In genomic region chr2:171210216-171210863, GRCh38 we compare ENCODE assay signal across 14 cellular contexts. TPM values are rescaled to one million over a fixed set of nuclear protein-coding genes. Genes with fewer than 3 reads are reported as not detected.
DNase-seq lines count a peak whose midpoint lies in the region; ATAC-seq and TF ChIP-seq lines count a peak whose summit lies in the region.
"Had no signal": no experiment of that assay in that cellular context is flagged by ENCODE, and none has a peak within 500 bp of the region (broad histone marks: within the 10 kb centered on the region; RNA-seq: fewer than 3 reads in every experiment).

No MANE protein-coding gene starts in this region.

- DNase-seq in AG04450 (ENCODE audit: low read depth, low spot score) (no peak), DND-41 (no peak), foreskin melanocyte (no peak), NCI-H510A treated with DMSO at 0.1 percent for 48 hours (lab: John Stamatoyannopoulos, UW) (no peak)
- DNase-seq in effector memory CD4-positive, alpha-beta T cell = no peak
- DNase-seq: amniotic stem cell, foreskin keratinocyte, left lung, NCI-H1694, NCI-H510A had no signal

- peak overlapping the region; percentile 54; the same call in 1 of the 2 replicates for H3K4me2 ChIP-seq in DND-41 (ENCODE audit: insufficient read depth, low read length)
- peak overlapping the region; percentile 87 for H3K4me2 ChIP-seq in SU-DHL-6 (ENCODE audit: low read depth, low read length, poor library complexity, severe bottlenecking)

- no peaks in the 10 kb centered on the region for H4K20me1 ChIP-seq in DND-41 (ENCODE audit: insufficient read depth, low read length)
- no peaks in the 10 kb centered on the region for H4K20me1 ChIP-seq in SU-DHL-6 (ENCODE audit: low read depth, low read length)

- no peak; the same call in 2 of the 3 replicates for ATAC-seq in DND-41 (ENCODE audit: insufficient read depth, low read depth)
- no peak for ATAC-seq in HG03095 (IDR thresholded peaks at IDR 0.05; ENCODE audit: unreplicated experiment)
- no peak for ATAC-seq in GM18502 (IDR thresholded peaks at IDR 0.05; ENCODE audit: poor library complexity, unreplicated experiment)
- ATAC-seq: foreskin keratinocyte, left lung had no signal

- peaks cover 16% of the 10 kb centered on the region; the same call in 1 of the 2 replicates for H3F3A ChIP-seq in SU-DHL-6 (ENCODE audit: insufficient read depth)

- H3K9ac ChIP-seq in DND-41 (ENCODE audit: low read depth, low read length) (no peak overlapping the region), SU-DHL-6 (ENCODE audit: low read length) (peak overlapping the region; percentile 55)

- no peaks in the 10 kb centered on the region for H3K9me2 ChIP-seq in SU-DHL-6 (replicated peaks; ENCODE audit: insufficient read depth, low read length)

- H3K27ac ChIP-seq in AG04450 (ENCODE audit: low read depth, low read length) (peak overlapping the region; percentile 42), DND-41 (ENCODE audit: low read length) (peak overlapping the region; percentile 66), SU-DHL-6 (ENCODE audit: low read depth, low read length) (peak overlapping the region; percentile 82)
- H3K27ac ChIP-seq in effector memory CD4-positive, alpha-beta T cell (ENCODE audit: insufficient read depth, low read length, poor library complexity, severe bottlenecking) = peak overlapping the region; percentile 27
- H3K27ac ChIP-seq: foreskin keratinocyte, left lung, prostate gland had no signal

- H3K4me1 ChIP-seq in DND-41 (ENCODE audit: insufficient read depth, low read length) = peaks cover 28% of the 10 kb centered on the region
- peaks cover 9% of the 10 kb centered on the region for H3K4me1 ChIP-seq in effector memory CD4-positive, alpha-beta T cell (ENCODE audit: control insufficient read depth, insufficient read depth, low read length, poor library complexity, severe bottlenecking)
- H3K4me1 ChIP-seq: foreskin keratinocyte, left lung, prostate gland had no signal

- H2AFZ ChIP-seq in DND-41 (ENCODE audit: low read depth, low read length) = no peak overlapping the region
- H2AFZ ChIP-seq in SU-DHL-6 (ENCODE audit: low read depth, low read length, severe bottlenecking) = peak overlapping the region; percentile 89

- CTCF ChIA-PET in AG04450 (lab: Charles Lee) = interaction anchor here (0.7 kb wide), 1 partner anchor 77 kb away, joined by 3 read pairs; no protein-coding TSS in a partner anchor

- H3K9me3 ChIP-seq in AG04450 (ENCODE audit: control insufficient read depth, insufficient read depth, low read length) = no peaks in the 10 kb centered on the region
- no peaks in the 10 kb centered on the region for H3K9me3 ChIP-seq in DND-41 (ENCODE audit: insufficient read depth, low read length, severe bottlenecking)
- H3K9me3 ChIP-seq in SU-DHL-6 (ENCODE audit: insufficient read depth, low read length) = no peaks in the 10 kb centered on the region
- no peaks in the 10 kb centered on the region for H3K9me3 ChIP-seq in effector memory CD4-positive, alpha-beta T cell (ENCODE audit: control insufficient read depth, low read length)
- H3K9me3 ChIP-seq: left lung, prostate gland had no signal

- H3K79me2 ChIP-seq in DND-41 (ENCODE audit: insufficient read depth, low read length) (no peaks in the 10 kb centered on the region), SU-DHL-6 (ENCODE audit: insufficient read depth, low read length) (no peaks in the 10 kb centered on the region)

- H3K27me3 ChIP-seq in AG04450 (ENCODE audit: control insufficient read depth, insufficient read depth, low read length) (no peaks in the 10 kb centered on the region), DND-41 (ENCODE audit: insufficient read depth, low read length, poor library complexity) (no peaks in the 10 kb centered on the region), SU-DHL-6 (ENCODE audit: low read length) (no peaks in the 10 kb centered on the region)
- no peaks in the 10 kb centered on the region for H3K27me3 ChIP-seq in effector memory CD4-positive, alpha-beta T cell (replicated peaks; ENCODE audit: control insufficient read depth, insufficient read depth, low read length, poor library complexity, severe bottlenecking)
- H3K27me3 ChIP-seq: foreskin keratinocyte, left lung had no signal

- H3K4me3 ChIP-seq in AG04450 (ENCODE audit: low read depth, low read length) (no peak overlapping the region), DND-41 (ENCODE audit: low read depth in 1 of 2, low read length in 2 of 2) (no peak overlapping the region), SU-DHL-6 (ENCODE audit: insufficient read depth, low read length, poor library complexity, severe bottlenecking) (peak overlapping the region; percentile 46)
- peak overlapping the region; percentile 35 for H3K4me3 ChIP-seq in effector memory CD4-positive, alpha-beta T cell (ENCODE audit: insufficient read depth, low read depth, low read length, poor library complexity, severe bottlenecking)
- H3K4me3 ChIP-seq: left lung, prostate gland had no signal

- H3K36me3 ChIP-seq in DND-41 (ENCODE audit: insufficient read depth, low read length) = no peaks in the 10 kb centered on the region
- H3K36me3 ChIP-seq in SU-DHL-6 (ENCODE audit: low read length) = no peaks in the 10 kb centered on the region
- no peaks in the 10 kb centered on the region for H3K36me3 ChIP-seq in effector memory CD4-positive, alpha-beta T cell (ENCODE audit: control insufficient read depth, insufficient read depth, low read length)
- H3K36me3 ChIP-seq: left lung, prostate gland had no signal

- POLR2A ChIA-PET in AG04450 (lab: Yijun Ruan, JAX) = interaction anchor here (0.6 kb wide), 1 partner anchor 24 kb away, joined by 3 read pairs; no protein-coding TSS in a partner anchor

- TF ChIP-seq CTCF in AG04450 (IDR thresholded peaks at IDR 0.05; ENCODE audit: low read depth, low read length) (no peak), DND-41 (IDR thresholded peaks at IDR 0.05; ENCODE audit: borderline replicate concordance, extremely low read depth, low read length, poor library complexity, severe bottlenecking) (no peak), SU-DHL-6 (IDR thresholded peaks at IDR 0.05; ENCODE audit: insufficient read depth, low read length, poor library complexity, severe bottlenecking) (no peak)

RNA-seq across cellular contexts. Expression of gene TLK1, which starts 49.6 kb away (rescaled TPM):
- polyA plus RNA-seq in AG04450 (2011; rRNA removed) = 22.2 and 28.3 TPM in 2 replicates
- 23.1 and 40.7 TPM in 2 replicates for polyA minus RNA-seq in AG04450 (2011; rRNA and poly(A)+ RNA removed)

Comparison
In these comparisons a context has a peak if more than half of its experiments do, and no peak if none do; other contexts are left out.
1. H3K27ac ChIP-seq: peak in every context shown above with its lines; median percentile 82 in SU-DHL-6; 66 in DND-41; 42 in AG04450; 27 in effector memory CD4-positive, alpha-beta T cell.
2. H3K4me3 ChIP-seq: peak in SU-DHL-6 (single experiment) and effector memory CD4-positive, alpha-beta T cell (single experiment); none in AG04450 (single experiment) and DND-41 (0 of 2).